Comparison of ENCODE assay signal across 22 cellular contexts in genomic region chr6:55916188-55916587, GRCh38. TPM values are rescaled to one million over a fixed set of nuclear protein-coding genes. Genes with fewer than 3 reads are reported as not detected.
A peak's percentile ranks its signal among the peaks of the same experiment; 100 is the strongest.
DNase-seq lines count a peak whose midpoint lies in the region; ATAC-seq and TF ChIP-seq lines count a peak whose summit lies in the region.
"Had no signal": no experiment of that assay in that cellular context is flagged by ENCODE, and none has a peak within 500 bp of the region (broad histone marks: within the 10 kb centered on the region; RNA-seq: fewer than 3 reads in every experiment).

No MANE protein-coding gene starts in this region.

- H3K4me1 ChIP-seq in SJSA1 (replicated peaks), result peaks cover 30% of the 10 kb centered on the region
- H3K4me1 ChIP-seq: body of pancreas had no signal

- no peaks in the 10 kb centered on the region for H3K4me1 Mint-ChIP-seq in effector memory CD8-positive, alpha-beta T cell (ENCODE audit: low read depth in 2 of 2)
- H3K4me1 Mint-ChIP-seq: naive thymus-derived CD8-positive, alpha-beta T cell had no signal

- no peak overlapping the region for H3K4me3 ChIP-seq in SJSA1
- H3K4me3 ChIP-seq in retinal pigment epithelial cell (ENCODE audit: low read length), result no peak overlapping the region
- H3K4me3 ChIP-seq: body of pancreas had no signal

- 0 out of 2 replicates have a peak overlapping the region, but pooled peaks have one; percentile 2 for H3K27ac ChIP-seq in SJSA1
- H3K27ac ChIP-seq: body of pancreas, epithelial cell of prostate had no signal

- H3K27me3 Mint-ChIP-seq in effector memory CD8-positive, alpha-beta T cell, result no peaks in the 10 kb centered on the region
- H3K27me3 Mint-ChIP-seq: naive thymus-derived CD8-positive, alpha-beta T cell had no signal

- H3K36me3 ChIP-seq in SJSA1, result no peaks in the 10 kb centered on the region
- H3K36me3 ChIP-seq: BE2C had no signal

- DNase-seq in HCEC 1CT (peak; percentile 63), SJSA1 (ENCODE audit: low read depth in 1 of 2, low spot score in 2 of 2) (peak in 1 of 2 experiments; percentile 60), fibroblast of peridontal ligament (ENCODE audit: extremely low read depth) (peak; percentile 51), retinal pigment epithelial cell (ENCODE audit: low read depth) (peak; percentile 31)
- DNase-seq in effector memory CD8-positive, alpha-beta T cell, result no peak
- DNase-seq: activated CD4-positive, alpha-beta T cell treated with anti-CD3 and anti-CD28 coated beads, Interleukin-2, amount 50 U/mL, for 4 hours; activated naive CD4-positive, alpha-beta T cell; BE2C; body of pancreas; Calu3; head of caudate nucleus; mammary epithelial cell; naive thymus-derived CD8-positive, alpha-beta T cell; NCI-H1436; NCI-H2171; posterior cingulate gyrus; stimulated activated CD8-positive, alpha-beta memory T cell treated with anti-CD3 and anti-CD28 coated beads, Interleukin-4, amount 100 ng/mL, for 48 hours; T-helper 1 cell had no signal

- H3K4me3 Mint-ChIP-seq in effector memory CD8-positive, alpha-beta T cell, result no peak overlapping the region
- H3K4me3 Mint-ChIP-seq: naive thymus-derived CD8-positive, alpha-beta T cell had no signal

- no peaks in the 10 kb centered on the region for H3K27me3 ChIP-seq in SJSA1 (replicated peaks)
- H3K27me3 ChIP-seq: BE2C had no signal

- no peaks in the 10 kb centered on the region for H3K9me3 ChIP-seq in SJSA1 (replicated peaks)
- H3K9me3 ChIP-seq: BE2C, body of pancreas had no signal

- peaks cover 3% of the 10 kb centered on the region for H3K36me3 Mint-ChIP-seq in effector memory CD8-positive, alpha-beta T cell (ENCODE audit: insufficient read depth)
- H3K36me3 Mint-ChIP-seq: naive thymus-derived CD8-positive, alpha-beta T cell had no signal

- no peak for ATAC-seq in HG02870 (IDR thresholded peaks at IDR 0.05; ENCODE audit: unreplicated experiment)
- ATAC-seq in effector memory CD8-positive, alpha-beta T cell (replicated peaks), result no peak
- ATAC-seq in GM19328 (IDR thresholded peaks at IDR 0.05; ENCODE audit: unreplicated experiment), result no peak
- no peak for ATAC-seq in GM18867 (IDR thresholded peaks at IDR 0.05; ENCODE audit: unreplicated experiment)
- ATAC-seq: body of pancreas; naive thymus-derived CD8-positive, alpha-beta T cell had no signal

- no peak for TF ChIP-seq CTCF in retinal pigment epithelial cell (conservative IDR thresholded peaks at IDR 0.05; ENCODE audit: low read depth, low read length)

- peaks cover 0 to 6% of the 10 kb centered on the region in 2 donors for H3K9me3 Mint-ChIP-seq in effector memory CD8-positive, alpha-beta T cell

- no peak overlapping the region for H3K27ac Mint-ChIP-seq in effector memory CD8-positive, alpha-beta T cell
- H3K27ac Mint-ChIP-seq: naive thymus-derived CD8-positive, alpha-beta T cell had no signal

RNA-seq across cellular contexts. Expression of gene BMP5, which starts 40.8 kb away (rescaled TPM):
- 1.6 TPM in 2 replicates for total RNA-seq in SJSA1 (2014; rRNA removed; shearing (Covaris generic))
- total RNA-seq: Calu3; mammary epithelial cell; naive thymus-derived CD8-positive, alpha-beta T cell had no signal

Comparison
In these comparisons a context has a peak if more than half of its experiments do, and no peak if none do; other contexts are left out.
1. DNase-seq: peak in HCEC 1CT (single experiment), fibroblast of peridontal ligament (single experiment) and retinal pigment epithelial cell (single experiment); none in effector memory CD8-positive, alpha-beta T cell (0 of 3).